In genomic region chr22:50446708-50447575, GRCh38 we compare ENCODE assay signal across 1 cellular context.
A peak's percentile ranks its signal among the peaks of the same experiment; 100 is the strongest.
TF ChIP-seq lines count a peak whose summit lies in the region.

No MANE protein-coding gene starts in this region.

TF ChIP-seq in endothelial cell of umbilical vein, 7 proteins besides CTCF, POLR2A, EP300 and RAD21:
- no peak for TF ChIP-seq GATA2 (IDR thresholded peaks at IDR 0.05; ENCODE audit: insufficient read depth, insufficient read length, low read depth, low read length)
- TF ChIP-seq POLR2AphosphoS5 (IDR thresholded peaks at IDR 0.05; ENCODE audit: insufficient read depth, low read depth, low read length), result peak; percentile 4
